ENCODE assay signal across 8 cellular contexts in the genomic region with DNA sequence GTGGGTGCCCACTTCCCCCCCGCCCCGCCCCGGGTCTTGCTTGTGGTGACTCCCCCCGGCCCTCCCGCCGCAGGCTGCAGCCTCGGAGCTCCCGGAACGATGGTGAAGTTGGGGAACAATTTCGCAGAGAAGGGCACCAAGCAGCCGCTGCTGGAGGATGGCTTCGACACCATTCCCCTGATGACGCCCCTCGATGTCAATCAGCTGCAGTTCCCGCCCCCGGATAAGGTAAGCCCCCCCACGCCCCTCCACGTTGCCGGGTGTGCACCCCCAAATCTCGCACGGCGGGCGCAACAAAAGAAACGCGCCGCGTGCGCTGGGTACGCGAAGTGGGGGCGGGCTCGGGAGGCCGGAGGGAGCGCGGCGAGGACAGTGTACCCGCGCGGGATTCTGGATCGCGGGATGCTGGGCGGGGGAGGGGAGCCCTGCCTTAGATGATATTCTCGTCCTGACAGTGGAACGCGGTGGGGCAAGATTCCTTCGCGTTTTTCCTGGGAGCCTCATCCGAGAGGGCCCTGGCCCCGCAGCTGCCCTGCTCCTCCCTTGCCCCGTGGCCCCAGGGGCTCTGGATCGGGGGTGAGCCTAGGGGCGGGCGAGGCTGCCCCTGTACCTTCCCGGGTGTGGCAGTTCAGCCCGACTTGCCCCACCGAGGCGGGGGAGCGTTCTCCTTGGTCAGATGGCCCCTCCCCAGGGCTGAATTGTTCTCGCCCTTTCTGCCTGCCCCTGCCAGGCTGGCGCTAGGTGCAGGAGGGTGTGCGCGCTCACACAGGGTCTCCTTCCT. TPM values are rescaled to one million over a fixed set of nuclear protein-coding genes. Genes with fewer than 3 reads are reported as not detected.
DNase-seq lines count a peak whose midpoint lies in the region; ATAC-seq and TF ChIP-seq lines count a peak whose summit lies in the region.

No MANE protein-coding gene starts in this region.

- H3K9me3 ChIP-seq in SU-DHL-6 (ENCODE audit: insufficient read depth, low read length) (no peaks in the 10 kb centered on the region), gastrocnemius medialis (no peaks in the 10 kb centered on the region)

- intact Hi-C loops in gastrocnemius medialis (cut with DNase I; ENCODE audit: low total_unique reads): no loop called here

- peaks cover 8 to 13% of the 10 kb centered on the region in 2 donors for H3K4me1 ChIP-seq in gastrocnemius medialis

- ATAC-seq in gastrocnemius medialis (no peak), HG03135 (IDR thresholded peaks at IDR 0.05; ENCODE audit: unreplicated experiment) (no peak), HG03196 (IDR thresholded peaks at IDR 0.05; ENCODE audit: unreplicated experiment) (no peak), GM21737 (IDR thresholded peaks at IDR 0.05; ENCODE audit: unreplicated experiment) (no peak)

- H3K27me3 ChIP-seq in SU-DHL-6 (ENCODE audit: low read length): no peaks in the 10 kb centered on the region
- H3K27me3 ChIP-seq in gastrocnemius medialis: peaks cover 42 to 54% (median 53%) of the 10 kb centered on the region in 3 donors

- peak overlapping the region; percentile 63 for H3K4me2 ChIP-seq in SU-DHL-6 (ENCODE audit: low read depth, low read length, poor library complexity, severe bottlenecking)

- TF ChIP-seq POLR2A in gastrocnemius medialis (IDR thresholded peaks at IDR 0.05): no peak

- peak in 2 of 3 experiments; percentile 38 to 54 for DNase-seq in NCI-H1417 (lab: John Stamatoyannopoulos, UW)
- no peak for DNase-seq in NCI-H1417 treated with DMSO at 0.1 percent for 48 hours (lab: John Stamatoyannopoulos, UW)
- no peak for DNase-seq in fibroblast of pulmonary artery (ENCODE audit: low read depth)
- no peak for DNase-seq in gastrocnemius medialis

- no peak overlapping the region for H2AFZ ChIP-seq in SU-DHL-6 (ENCODE audit: low read depth, low read length, severe bottlenecking)

- peak overlapping the region; percentile 65 for H3K4me3 ChIP-seq in SU-DHL-6 (ENCODE audit: insufficient read depth, low read length, poor library complexity, severe bottlenecking)
- H3K4me3 ChIP-seq in fibroblast of pulmonary artery (replicated peaks; ENCODE audit: low read depth, low read length): peak overlapping the region; percentile 62
- H3K4me3 ChIP-seq in gastrocnemius medialis: peak overlapping the region; percentile 35 to 56 (median 40)

- TF ChIP-seq CTCF in SU-DHL-6 (IDR thresholded peaks at IDR 0.05; ENCODE audit: insufficient read depth, low read length, poor library complexity, severe bottlenecking) (no peak), fibroblast of pulmonary artery (IDR thresholded peaks at IDR 0.05; ENCODE audit: low read length, missing control alignments) (no peak), gastrocnemius medialis (IDR thresholded peaks at IDR 0.05 in 4 of 5, conservative IDR thresholded peaks at IDR 0.05 in 1 of 5) (no peak)

- peak overlapping the region; percentile 75 for H3K27ac ChIP-seq in SU-DHL-6 (ENCODE audit: low read depth, low read length)
- no peak overlapping the region for H3K27ac ChIP-seq in gastrocnemius medialis

- peaks cover 8% of the 10 kb centered on the region; the same call in 1 of the 2 replicates for H3K79me2 ChIP-seq in SU-DHL-6 (ENCODE audit: insufficient read depth, low read length)

- H4K20me1 ChIP-seq in SU-DHL-6 (ENCODE audit: low read depth, low read length): no peaks in the 10 kb centered on the region

- 0 out of 2 replicates have a peak, but pooled peaks cover 5% of the 10 kb centered on the region for H3F3A ChIP-seq in SU-DHL-6 (ENCODE audit: insufficient read depth)

- no peaks in the 10 kb centered on the region for H3K36me3 ChIP-seq in SU-DHL-6 (ENCODE audit: low read length)
- no peaks in the 10 kb centered on the region for H3K36me3 ChIP-seq in gastrocnemius medialis

- in situ Hi-C loops in gastrocnemius medialis (cut with MboI; ENCODE audit: low sequenced_read_pairs in 4 of 4): no loop called here

- H3K9me2 ChIP-seq in SU-DHL-6 (replicated peaks; ENCODE audit: insufficient read depth, low read length): no peaks in the 10 kb centered on the region

- peak overlapping the region; percentile 82 for H3K9ac ChIP-seq in SU-DHL-6 (ENCODE audit: low read length)

RNA-seq across cellular contexts. Expression of a gene that starts 0.8 kb away (rescaled TPM):
- total RNA-seq in gastrocnemius medialis: under 1 TPM in 1 of 4 donors, not detected in 3; 0.13 TPM

Comparison
In these comparisons a context has a peak if more than half of its experiments do, and no peak if none do; other contexts are left out.
1. DNase-seq: peak in NCI-H1417 (2 of 3); none in NCI-H1417 treated with DMSO at 0.1 percent for 48 hours (single experiment), fibroblast of pulmonary artery (single experiment) and gastrocnemius medialis (0 of 2).
2. Peak in every context shown above with its lines, with median percentiles within 50 percentile points of each other: H3K4me3 ChIP-seq.